Comparison of ENCODE assay signal across 8 cellular contexts in the genomic region with DNA sequence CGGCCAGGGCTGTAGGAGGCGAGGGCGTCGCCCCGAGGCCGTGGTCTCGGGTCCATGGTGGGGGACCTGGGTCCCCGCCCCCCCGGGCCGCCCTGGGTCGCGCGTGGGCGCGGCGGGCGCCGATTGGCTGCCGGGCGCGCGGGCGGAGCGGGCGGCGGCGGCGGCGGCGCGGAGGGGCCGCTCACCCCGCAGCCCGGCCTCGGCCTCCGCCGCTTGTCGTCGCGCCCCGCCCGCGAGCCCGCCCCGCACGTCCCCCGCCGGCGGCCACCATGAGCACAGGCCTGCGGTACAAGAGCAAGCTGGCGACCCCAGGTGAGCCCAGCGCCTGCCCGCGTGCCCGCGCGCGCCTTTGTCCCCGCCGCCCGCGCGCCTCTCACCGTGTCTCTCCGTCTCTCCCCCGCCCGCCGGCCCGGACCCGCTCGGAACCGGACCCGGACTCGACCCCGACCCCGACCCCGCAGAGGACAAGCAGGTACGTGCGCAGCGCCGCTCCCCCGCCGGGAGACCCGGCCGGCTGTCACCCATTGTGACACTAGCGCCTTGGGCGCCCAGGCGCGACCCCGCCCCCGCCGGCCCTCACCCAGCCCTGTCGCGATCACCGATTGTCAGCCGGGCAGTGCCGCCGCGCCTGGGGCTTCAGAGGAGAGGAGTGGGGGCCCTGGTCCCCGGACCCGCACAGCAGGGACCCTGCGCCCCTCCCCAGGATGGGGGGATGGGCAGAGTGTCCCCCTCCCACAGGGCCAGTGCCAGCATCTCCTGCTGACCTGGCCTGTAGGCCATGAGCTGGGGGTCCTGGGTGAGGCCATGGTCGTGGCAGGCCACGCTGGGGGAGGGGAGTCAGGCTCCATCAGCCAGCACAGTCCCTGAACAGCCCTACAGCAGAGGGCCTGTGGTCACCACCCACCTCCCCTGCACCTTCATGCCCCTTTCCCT. TPM values are rescaled to one million over a fixed set of nuclear protein-coding genes. Genes with fewer than 3 reads are reported as not detected.
DNase-seq lines count a peak whose midpoint lies in the region; ATAC-seq and TF ChIP-seq lines count a peak whose summit lies in the region.

Gene SEPTIN5, plus strand, starts transcription at position 184 of the 933 bp plus-strand sequence. Its CDS starts 86 bp downstream, at position 270.

- H3K27ac ChIP-seq in VCaP (peak within 1 kb of the TSS; percentile 89), gastroesophageal sphincter (peak within 1 kb of the TSS in 2 of 4 donors; percentile 39 to 75), parathyroid adenoma (peak within 1 kb of the TSS; percentile 42)

- H3K27me3 ChIP-seq in gastroesophageal sphincter (peaks cover 32% of the 10 kb centered on the region), parathyroid adenoma (ENCODE audit: control insufficient read depth, insufficient read depth, low read length) (no peaks in the 10 kb centered on the region)

- H3K79me2 ChIP-seq in parathyroid adenoma, result no peaks in the 10 kb centered on the region

- no peak for TF ChIP-seq EP300 in gastroesophageal sphincter (IDR thresholded peaks at IDR 0.05)

- no CpG with 5 or more reads among the region's 104 CpGs for WGBS in gastroesophageal sphincter (ENCODE audit: low coverage in 1 of 2), 2 donors

- ATAC-seq in gastroesophageal sphincter (peak; percentile 23), HG02759 (IDR thresholded peaks at IDR 0.05; ENCODE audit: unreplicated experiment) (no peak), GM18907 (IDR thresholded peaks at IDR 0.05; ENCODE audit: unreplicated experiment) (no peak)

- peak within 1 kb of the TSS; percentile 55 to 71 for H3K4me3 ChIP-seq in gastroesophageal sphincter
- H3K4me3 ChIP-seq in parathyroid adenoma (ENCODE audit: low read depth, low read length), result peak within 1 kb of the TSS; percentile 63

- peak within 1 kb of the TSS; percentile 90 for H2AFZ ChIP-seq in parathyroid adenoma

- no peak for TF ChIP-seq POLR2A in gastroesophageal sphincter (IDR thresholded peaks at IDR 0.05)

- H3K9me3 ChIP-seq in gastroesophageal sphincter, result no peaks in the 10 kb centered on the region
- no peaks in the 10 kb centered on the region for H3K9me3 ChIP-seq in parathyroid adenoma (ENCODE audit: control insufficient read depth, low read length)

- H3K9ac ChIP-seq in parathyroid adenoma, result peak within 1 kb of the TSS; percentile 28

- peak within 1 kb of the TSS; percentile 86 for H3K4me2 ChIP-seq in parathyroid adenoma (ENCODE audit: low read length)

- H3K4me1 ChIP-seq in gastroesophageal sphincter (peaks cover 0 to 56% (median 27%) of the 10 kb centered on the region in 3 donors), parathyroid adenoma (no peaks in the 10 kb centered on the region)

- DNase-seq in GM03348 (ENCODE audit: low spot score), result peak; percentile 74
- no peak for DNase-seq in stimulated activated CD4-positive, alpha-beta T cell treated with anti-CD3 and anti-CD28 coated beads, Interleukin-4, amount 100 ng/mL, for 1 hour
- DNase-seq in effector CD4-positive, alpha-beta T cell, result no peak

- TF ChIP-seq CTCF in VCaP (conservative IDR thresholded peaks at IDR 0.05) (no peak), gastroesophageal sphincter (IDR thresholded peaks at IDR 0.05) (no peak), parathyroid adenoma (IDR thresholded peaks at IDR 0.05) (no peak)

- H3K36me3 ChIP-seq in gastroesophageal sphincter (no peaks in the 10 kb centered on the region), parathyroid adenoma (ENCODE audit: control insufficient read depth, insufficient read depth, low read length) (no peaks in the 10 kb centered on the region)

RNA-seq across cellular contexts. Expression of gene SEPTIN5, which starts in this region (rescaled TPM):
- total RNA-seq in gastroesophageal sphincter, result 10 to 100 TPM; 21.9 to 51.1 (median 26.4) TPM
